8 cellular contexts compared by ENCODE assay signal in genomic region chr5:98928802-98929122, GRCh38. TPM values are rescaled to one million over a fixed set of nuclear protein-coding genes. Genes with fewer than 3 reads are reported as not detected.
A peak's percentile ranks its signal among the peaks of the same experiment; 100 is the strongest.
DNase-seq lines count a peak whose midpoint lies in the region; ATAC-seq and TF ChIP-seq lines count a peak whose summit lies in the region.

TSS of gene CHD1 (minus strand) at chr5:98929007. CDS start at chr5:98926386, 2,621 bp downstream.

- H3K27ac ChIP-seq in BLaER1 = peak within 1 kb of the TSS; percentile 99
- peak within 1 kb of the TSS; percentile 100 for H3K27ac ChIP-seq in colonic mucosa
- peak within 1 kb of the TSS; percentile 99 to 100 for H3K27ac ChIP-seq in left lung

- H3K9me3 ChIP-seq in BLaER1 (no peaks in the 10 kb centered on the region), colonic mucosa (no peaks in the 10 kb centered on the region), left lung (no peaks in the 10 kb centered on the region)

- no peaks in the 10 kb centered on the region for H3K27me3 ChIP-seq in BLaER1
- no peaks in the 10 kb centered on the region for H3K27me3 ChIP-seq in colonic mucosa
- no peaks in the 10 kb centered on the region for H3K27me3 ChIP-seq in left lung

- H3K4me2 ChIP-seq in BLaER1 = peak within 1 kb of the TSS; percentile 85

- H3K4me3 ChIP-seq in BLaER1 (peak within 1 kb of the TSS; percentile 96), colonic mucosa (peak within 1 kb of the TSS; percentile 78), left lung (peak within 1 kb of the TSS; percentile 84 to 85)

- no peak for TF ChIP-seq CTCF in colonic mucosa (IDR thresholded peaks at IDR 0.05)
- TF ChIP-seq CTCF in left lung (IDR thresholded peaks at IDR 0.05) = no peak

- H3K36me3 ChIP-seq in BLaER1 (peaks cover 21% of the 10 kb centered on the region), colonic mucosa (peaks cover 8% of the 10 kb centered on the region), left lung (peaks cover 0 to 20% of the 10 kb centered on the region in 2 donors)

- peak within 1 kb of the TSS; percentile 98 for H3K9ac ChIP-seq in BLaER1
- H3K9ac ChIP-seq in colonic mucosa (ENCODE audit: low read depth in 2 of 2, low read length in 2 of 2) = peak within 1 kb of the TSS; percentile 99 to 100

- H4K20me1 ChIP-seq in BLaER1 = peaks cover 67% of the 10 kb centered on the region

- H3K4me1 ChIP-seq in BLaER1 (peaks cover 63% of the 10 kb centered on the region), colonic mucosa (no peaks in the 10 kb centered on the region), left lung (peaks cover 18 to 74% of the 10 kb centered on the region in 2 donors)

- ATAC-seq in GM19324 (IDR thresholded peaks at IDR 0.05; ENCODE audit: low FRiP score, unreplicated experiment) = peak; percentile 73
- peak; percentile 46 for ATAC-seq in HG03457 (IDR thresholded peaks at IDR 0.05; ENCODE audit: unreplicated experiment)
- ATAC-seq in left lung = peak; percentile 92

- intact Hi-C loops in colonic mucosa (cut with DNase I) = no loop called here
- intact Hi-C loops in left lung (cut with DNase I) = no loop called here

- DNase-seq in NCI-H526 (lab: John Stamatoyannopoulos, UW) (peak; percentile 84 to 93), colonic mucosa (peak; percentile 95), left lung (peak; percentile 96 to 98)
- peak; percentile 96 for DNase-seq in activated CD4-positive, alpha-beta T cell treated with anti-CD3 and anti-CD28 coated beads for 48 hours
- DNase-seq in stimulated activated CD4-positive, alpha-beta T cell treated with anti-CD3 and anti-CD28 coated beads, Interleukin-2, amount 100 ng/mL, for 4 hours (ENCODE audit: low read depth) = peak; percentile 93

RNA-seq across cellular contexts. Expression of gene CHD1, which starts in this region (rescaled TPM):
- total RNA-seq in colonic mucosa (10 to 100 TPM; 29.1 to 47.3 TPM), left lung (10 to 100 TPM; 26.0 to 31.3 TPM)

Comparison
In these comparisons a context has a peak if more than half of its experiments do, and no peak if none do; other contexts are left out.
1. Peak in every context shown above with its lines: DNase-seq, ATAC-seq, H3K4me3 ChIP-seq and H3K27ac ChIP-seq.